In the genomic region with DNA sequence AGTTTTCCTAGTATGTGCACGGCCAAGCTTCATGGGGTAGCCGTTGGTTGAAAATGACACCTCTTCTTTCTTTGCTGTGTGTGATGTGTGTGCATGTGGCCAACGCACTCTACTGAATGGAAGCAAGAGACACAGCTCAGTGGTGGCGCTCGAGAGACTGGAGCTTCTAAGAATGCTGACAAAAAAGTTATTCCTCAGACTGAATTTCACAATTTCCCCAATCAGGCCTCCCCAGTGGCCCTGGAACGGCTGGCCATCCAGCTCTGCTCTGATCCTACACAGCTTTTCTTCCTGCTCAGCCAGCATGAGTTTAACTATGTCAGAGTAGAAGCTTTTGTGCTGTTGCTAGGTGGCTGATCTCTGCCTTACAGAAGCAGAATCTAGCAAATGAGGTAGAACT, we compare ENCODE assay signal across 7 cellular contexts.
DNase-seq lines count a peak whose midpoint lies in the region; ATAC-seq and TF ChIP-seq lines count a peak whose summit lies in the region.

No MANE protein-coding gene starts in this region.

- peak overlapping the region; percentile 35 for H3K4me3 Mint-ChIP-seq in type B pancreatic cell
- no peak overlapping the region for H3K4me3 Mint-ChIP-seq in activated T-cell treated with anti-CD3 and anti-CD28 coated beads, Interleukin-2, amount 50 U/mL, for 24 hours

- no peaks in the 10 kb centered on the region for H3K36me3 Mint-ChIP-seq in type B pancreatic cell
- H3K36me3 Mint-ChIP-seq in activated T-cell treated with anti-CD3 and anti-CD28 coated beads, Interleukin-2, amount 50 U/mL, for 24 hours (ENCODE audit: low read depth), result no peaks in the 10 kb centered on the region

- no peaks in the 10 kb centered on the region for H3K27me3 Mint-ChIP-seq in type B pancreatic cell
- no peaks in the 10 kb centered on the region for H3K27me3 Mint-ChIP-seq in activated T-cell treated with anti-CD3 and anti-CD28 coated beads, Interleukin-2, amount 50 U/mL, for 24 hours

- H3K27ac Mint-ChIP-seq in type B pancreatic cell, result peak overlapping the region; percentile 27
- no peak overlapping the region for H3K27ac Mint-ChIP-seq in activated T-cell treated with anti-CD3 and anti-CD28 coated beads, Interleukin-2, amount 50 U/mL, for 24 hours

- TF ChIP-seq CTCF in fibroblast of pulmonary artery (IDR thresholded peaks at IDR 0.05; ENCODE audit: low read length, missing control alignments), result peak; percentile 45
- TF ChIP-seq CTCF in mucosa of descending colon (IDR thresholded peaks at IDR 0.05), result no peak
- no peak for TF ChIP-seq CTCF in type B pancreatic cell (conservative IDR thresholded peaks at IDR 0.05)
- TF ChIP-seq CTCF in WERI-Rb-1 (IDR thresholded peaks at IDR 0.05; ENCODE audit: low read depth, low read length), result no peak

- no peak overlapping the region for H3K27ac ChIP-seq in WERI-Rb-1

- peaks cover 14% of the 10 kb centered on the region for H3K4me1 Mint-ChIP-seq in type B pancreatic cell (ENCODE audit: unreplicated experiment)
- no peaks in the 10 kb centered on the region for H3K4me1 Mint-ChIP-seq in activated T-cell treated with anti-CD3 and anti-CD28 coated beads, Interleukin-2, amount 50 U/mL, for 24 hours (ENCODE audit: low read depth)

- H3K4me3 ChIP-seq in fibroblast of pulmonary artery (replicated peaks; ENCODE audit: low read depth, low read length) (no peak overlapping the region), mucosa of descending colon (no peak overlapping the region), WERI-Rb-1 (ENCODE audit: low read depth, low read length) (no peak overlapping the region)

- peak; percentile 49 for ATAC-seq in mucosa of descending colon
- no peak for ATAC-seq in HG03135 (IDR thresholded peaks at IDR 0.05; ENCODE audit: unreplicated experiment)

- H3K9me3 Mint-ChIP-seq in type B pancreatic cell, result no peaks in the 10 kb centered on the region
- peaks cover 9% of the 10 kb centered on the region for H3K9me3 Mint-ChIP-seq in activated T-cell treated with anti-CD3 and anti-CD28 coated beads, Interleukin-2, amount 50 U/mL, for 24 hours

- intact Hi-C loops in mucosa of descending colon (cut with DNase I, micrococcal nuclease), result no loop called here

- DNase-seq in fibroblast of pulmonary artery (ENCODE audit: low read depth) (peak; percentile 83), mucosa of descending colon (peak; percentile 20 to 49 (median 48)), type B pancreatic cell (ENCODE audit: extremely low spot score, unreplicated experiment) (no peak), WERI-Rb-1 (no peak)
- DNase-seq in activated T-cell treated with anti-CD3 and anti-CD28 coated beads, Interleukin-2, amount 50 U/mL, for 24 hours, result no peak

- no peaks in the 10 kb centered on the region for H3K27me3 ChIP-seq in WERI-Rb-1 (ENCODE audit: insufficient read depth, low read depth, severe bottlenecking)

- H3K4me1 ChIP-seq in mucosa of descending colon (ENCODE audit: low read depth), result no peaks in the 10 kb centered on the region

- no peaks in the 10 kb centered on the region for H3K9me3 ChIP-seq in mucosa of descending colon
- no peaks in the 10 kb centered on the region for H3K9me3 ChIP-seq in WERI-Rb-1 (ENCODE audit: severe bottlenecking)

- H3K36me3 ChIP-seq in mucosa of descending colon (ENCODE audit: low read depth) (no peaks in the 10 kb centered on the region), WERI-Rb-1 (no peaks in the 10 kb centered on the region)

TF ChIP-seq in PFSK-1, 5 proteins besides CTCF, POLR2A, EP300 and RAD21:
- TF ChIP-seq, protein P1, sequence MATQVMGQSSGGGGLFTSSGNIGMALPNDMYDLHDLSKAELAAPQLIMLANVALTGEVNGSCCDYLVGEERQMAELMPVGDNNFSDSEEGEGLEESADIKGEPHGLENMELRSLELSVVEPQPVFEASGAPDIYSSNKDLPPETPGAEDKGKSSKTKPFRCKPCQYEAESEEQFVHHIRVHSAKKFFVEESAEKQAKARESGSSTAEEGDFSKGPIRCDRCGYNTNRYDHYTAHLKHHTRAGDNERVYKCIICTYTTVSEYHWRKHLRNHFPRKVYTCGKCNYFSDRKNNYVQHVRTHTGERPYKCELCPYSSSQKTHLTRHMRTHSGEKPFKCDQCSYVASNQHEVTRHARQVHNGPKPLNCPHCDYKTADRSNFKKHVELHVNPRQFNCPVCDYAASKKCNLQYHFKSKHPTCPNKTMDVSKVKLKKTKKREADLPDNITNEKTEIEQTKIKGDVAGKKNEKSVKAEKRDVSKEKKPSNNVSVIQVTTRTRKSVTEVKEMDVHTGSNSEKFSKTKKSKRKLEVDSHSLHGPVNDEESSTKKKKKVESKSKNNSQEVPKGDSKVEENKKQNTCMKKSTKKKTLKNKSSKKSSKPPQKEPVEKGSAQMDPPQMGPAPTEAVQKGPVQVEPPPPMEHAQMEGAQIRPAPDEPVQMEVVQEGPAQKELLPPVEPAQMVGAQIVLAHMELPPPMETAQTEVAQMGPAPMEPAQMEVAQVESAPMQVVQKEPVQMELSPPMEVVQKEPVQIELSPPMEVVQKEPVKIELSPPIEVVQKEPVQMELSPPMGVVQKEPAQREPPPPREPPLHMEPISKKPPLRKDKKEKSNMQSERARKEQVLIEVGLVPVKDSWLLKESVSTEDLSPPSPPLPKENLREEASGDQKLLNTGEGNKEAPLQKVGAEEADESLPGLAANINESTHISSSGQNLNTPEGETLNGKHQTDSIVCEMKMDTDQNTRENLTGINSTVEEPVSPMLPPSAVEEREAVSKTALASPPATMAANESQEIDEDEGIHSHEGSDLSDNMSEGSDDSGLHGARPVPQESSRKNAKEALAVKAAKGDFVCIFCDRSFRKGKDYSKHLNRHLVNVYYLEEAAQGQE (IDR thresholded peaks at IDR 0.05; ENCODE audit: insufficient read depth in 1 of 2, low read depth in 2 of 2, low read length in 2 of 2), result no peak
- 0 out of 2 replicates have a peak, but pooled peaks have one; percentile 40 for TF ChIP-seq SIN3A (IDR thresholded peaks at IDR 0.05; ENCODE audit: borderline replicate concordance, insufficient read depth, low read length)

Comparison
In these comparisons a context has a peak if more than half of its experiments do, and no peak if none do; other contexts are left out.
1. DNase-seq: peak in fibroblast of pulmonary artery (single experiment) and mucosa of descending colon (3 of 3); none in type B pancreatic cell (single experiment), WERI-Rb-1 (single experiment) and activated T-cell treated with anti-CD3 and anti-CD28 coated beads, Interleukin-2, amount 50 U/mL, for 24 hours (single experiment).